Comparison of ENCODE assay signal across 9 cellular contexts in genomic region chr20:19976595-19977372, GRCh38. TPM values are rescaled to one million over a fixed set of nuclear protein-coding genes. Genes with fewer than 3 reads are reported as not detected.
DNase-seq lines count a peak whose midpoint lies in the region; ATAC-seq, FAIRE-seq and TF ChIP-seq lines count a peak whose summit lies in the region.
"Had no signal": no experiment of that assay in that cellular context is flagged by ENCODE, and none has a peak within 500 bp of the region (broad histone marks: within the 10 kb centered on the region; RNA-seq: fewer than 3 reads in every experiment).

No MANE protein-coding gene starts in this region.

- no peak for ATAC-seq in HG03432 (IDR thresholded peaks at IDR 0.05; ENCODE audit: unreplicated experiment)

- no peak for TF ChIP-seq CTCF in GM10266 (IDR thresholded peaks at IDR 0.05; ENCODE audit: control insufficient read depth, insufficient read depth, low read depth, missing control alignments)

- H3K4me3 Mint-ChIP-seq in activated CD4-positive, alpha-beta T cell treated with anti-CD3 and anti-CD28 coated beads, Interleukin-2, amount 10 ng/mL, durations not matched to agents 7 days and 5 days = no peak overlapping the region
- H3K4me3 Mint-ChIP-seq in activated CD4-positive, alpha-beta T cell treated with anti-CD3 and anti-CD28 coated beads, Interleukin-2, amount 10 ng/mL, durations not matched to agents 24 days and 14 days = no peak overlapping the region
- H3K4me3 Mint-ChIP-seq: B cell had no signal

- H3K27me3 Mint-ChIP-seq in activated CD4-positive, alpha-beta T cell treated with anti-CD3 and anti-CD28 coated beads, Interleukin-2, amount 10 ng/mL, durations not matched to agents 7 days and 5 days = peaks cover 4% of the 10 kb centered on the region
- peaks cover 7% of the 10 kb centered on the region for H3K27me3 Mint-ChIP-seq in activated CD4-positive, alpha-beta T cell treated with anti-CD3 and anti-CD28 coated beads, Interleukin-2, amount 10 ng/mL, durations not matched to agents 24 days and 14 days

- FAIRE-seq in urothelium cell line (lab: Jason Lieb, UNC) = no peak

- peak; percentile 14 for DNase-seq in activated CD4-positive, alpha-beta T cell treated with anti-CD3 and anti-CD28 coated beads, Interleukin-2, amount 10 ng/mL, durations not matched to agents 7 days and 5 days
- no peak for DNase-seq in activated CD4-positive, alpha-beta T cell treated with anti-CD3 and anti-CD28 coated beads, Interleukin-2, amount 10 ng/mL, durations not matched to agents 24 days and 14 days
- DNase-seq in dedifferentiated amniotic fluid mesenchymal stem cell (ENCODE audit: extremely low spot score) (peak; percentile 79), medulla oblongata (ENCODE audit: extremely low spot score) (peak; percentile 79), urothelium cell line (ENCODE audit: low spot score) (peak; percentile 81), GM10266 (ENCODE audit: extremely low spot score) (no peak), 8988T (no peak)

- H3K27ac Mint-ChIP-seq in activated CD4-positive, alpha-beta T cell treated with anti-CD3 and anti-CD28 coated beads, Interleukin-2, amount 10 ng/mL, durations not matched to agents 7 days and 5 days = peak overlapping the region; percentile 37
- no peak overlapping the region for H3K27ac Mint-ChIP-seq in activated CD4-positive, alpha-beta T cell treated with anti-CD3 and anti-CD28 coated beads, Interleukin-2, amount 10 ng/mL, durations not matched to agents 24 days and 14 days
- H3K27ac Mint-ChIP-seq: B cell had no signal

- CTCF ChIA-PET in activated CD4-positive, alpha-beta T cell treated with anti-CD3 and anti-CD28 coated beads, Interleukin-2, amount 10 ng/mL, durations not matched to agents 7 days and 5 days (lab: Charles Lee) = no interaction called here

- H3K36me3 Mint-ChIP-seq in activated CD4-positive, alpha-beta T cell treated with anti-CD3 and anti-CD28 coated beads, Interleukin-2, amount 10 ng/mL, durations not matched to agents 7 days and 5 days (ENCODE audit: low read depth) = no peaks in the 10 kb centered on the region
- no peaks in the 10 kb centered on the region for H3K36me3 Mint-ChIP-seq in activated CD4-positive, alpha-beta T cell treated with anti-CD3 and anti-CD28 coated beads, Interleukin-2, amount 10 ng/mL, durations not matched to agents 24 days and 14 days (ENCODE audit: low read depth)

- H3K4me1 Mint-ChIP-seq in activated CD4-positive, alpha-beta T cell treated with anti-CD3 and anti-CD28 coated beads, Interleukin-2, amount 10 ng/mL, durations not matched to agents 7 days and 5 days = peaks cover 12% of the 10 kb centered on the region
- H3K4me1 Mint-ChIP-seq in activated CD4-positive, alpha-beta T cell treated with anti-CD3 and anti-CD28 coated beads, Interleukin-2, amount 10 ng/mL, durations not matched to agents 24 days and 14 days = peaks cover 4% of the 10 kb centered on the region

- intact Hi-C loops in activated CD4-positive, alpha-beta T cell treated with anti-CD3 and anti-CD28 coated beads, Interleukin-2, amount 10 ng/mL, durations not matched to agents 24 days and 14 days (cut with micrococcal nuclease) = no loop called here

- H3K9me3 Mint-ChIP-seq in activated CD4-positive, alpha-beta T cell treated with anti-CD3 and anti-CD28 coated beads, Interleukin-2, amount 10 ng/mL, durations not matched to agents 7 days and 5 days = no peaks in the 10 kb centered on the region
- no peaks in the 10 kb centered on the region for H3K9me3 Mint-ChIP-seq in activated CD4-positive, alpha-beta T cell treated with anti-CD3 and anti-CD28 coated beads, Interleukin-2, amount 10 ng/mL, durations not matched to agents 24 days and 14 days

- POLR2A ChIA-PET in activated CD4-positive, alpha-beta T cell treated with anti-CD3 and anti-CD28 coated beads, Interleukin-2, amount 10 ng/mL, durations not matched to agents 7 days and 5 days (lab: Charles Lee) = no interaction called here

RNA-seq across cellular contexts. Expression of gene NAA20, which starts 40.4 kb away (rescaled TPM):
- total RNA-seq in activated CD4-positive, alpha-beta T cell treated with anti-CD3 and anti-CD28 coated beads, Interleukin-2, amount 10 ng/mL, durations not matched to agents 7 days and 5 days = 10 to 100 TPM; 41.0 to 47.2 TPM
- 85.4 and 96.4 TPM in 2 replicates for total RNA-seq in activated CD4-positive, alpha-beta T cell treated with anti-CD3 and anti-CD28 coated beads, Interleukin-2, amount 10 ng/mL, durations not matched to agents 24 days and 14 days

Comparison
In these comparisons a context has a peak if more than half of its experiments do, and no peak if none do; other contexts are left out.
1. DNase-seq: peak in activated CD4-positive, alpha-beta T cell treated with anti-CD3 and anti-CD28 coated beads, Interleukin-2, amount 10 ng/mL, durations not matched to agents 7 days and 5 days (single experiment), dedifferentiated amniotic fluid mesenchymal stem cell (single experiment), medulla oblongata (single experiment) and urothelium cell line (single experiment); none in activated CD4-positive, alpha-beta T cell treated with anti-CD3 and anti-CD28 coated beads, Interleukin-2, amount 10 ng/mL, durations not matched to agents 24 days and 14 days (single experiment), GM10266 (single experiment) and 8988T (single experiment).